In the genomic region with DNA sequence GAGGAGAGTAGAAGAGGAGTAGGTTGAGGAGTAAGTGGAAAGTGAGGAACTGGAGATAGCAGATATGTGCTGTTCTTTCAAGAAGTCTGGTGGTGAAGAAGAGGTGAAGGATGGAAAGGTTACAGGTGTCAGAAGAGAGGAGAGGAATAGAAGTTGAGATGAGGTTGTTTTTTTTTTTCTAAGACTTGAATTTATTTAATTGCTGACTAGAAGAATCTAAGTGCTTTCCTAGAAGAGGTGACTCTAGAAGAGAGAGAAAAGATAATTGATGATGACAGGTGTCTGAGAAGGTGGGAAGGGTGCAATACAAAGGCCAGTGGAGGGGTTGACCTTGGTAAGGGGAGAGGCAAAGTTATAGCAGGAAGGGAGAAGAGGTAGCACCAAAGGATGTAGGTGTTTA, we compare ENCODE assay signal across 30 cellular contexts. TPM values are rescaled to one million over a fixed set of nuclear protein-coding genes. Genes with fewer than 3 reads are reported as not detected.
DNase-seq lines count a peak whose midpoint lies in the region; ATAC-seq, FAIRE-seq and TF ChIP-seq lines count a peak whose summit lies in the region.
"Had no signal": no experiment of that assay in that cellular context is flagged by ENCODE, and none has a peak within 500 bp of the region (broad histone marks: within the 10 kb centered on the region; RNA-seq: fewer than 3 reads in every experiment).

No MANE protein-coding gene starts in this region.

- in situ Hi-C loops in HepG2 (cut with HindIII; ENCODE audit: extremely low pct_ligation_motif_present, low pct_unique_long_range_greater_than_20kb) (no loop called here), K562 (cut with MboI) (no loop called here)

- FAIRE-seq in HepG2 (lab: Jason Lieb, UNC) (no peak), A549 (lab: Jason Lieb, UNC) (no peak), K562 (lab: Jason Lieb, UNC) (no peak)
- FAIRE-seq: A204.1, D721Med had no signal

- H3K27ac Mint-ChIP-seq in H9, result no peak overlapping the region
- H3K27ac Mint-ChIP-seq: B cell; CD14-positive monocyte; CD4-positive, alpha-beta memory T cell; CD4-positive, alpha-beta T cell; CD4-positive, CD25-positive, alpha-beta regulatory T cell; CD8-positive, alpha-beta memory T cell; CD8-positive, alpha-beta T cell had no signal

- H3K9me1 ChIP-seq in K562 (ENCODE audit: control insufficient read depth, insufficient read depth, low read length), result no peaks in the 10 kb centered on the region

- H3K27me3 Mint-ChIP-seq in H9 (ENCODE audit: low read depth), result no peaks in the 10 kb centered on the region
- H3K27me3 Mint-ChIP-seq: B cell; CD4-positive, alpha-beta memory T cell; CD4-positive, alpha-beta T cell; CD4-positive, CD25-positive, alpha-beta regulatory T cell; CD8-positive, alpha-beta memory T cell had no signal

- H3K27me3 ChIP-seq in HepG2 (ENCODE audit: control insufficient read depth in 1 of 2, insufficient read depth in 2 of 2, low read length in 2 of 2) (no peaks in the 10 kb centered on the region), right lobe of liver (no peaks in the 10 kb centered on the region), K562 (ENCODE audit: control insufficient read depth in 2 of 2, insufficient read depth in 2 of 2, low read length in 2 of 2) (no peaks in the 10 kb centered on the region), H9 (ENCODE audit: insufficient read depth, low read length) (no peaks in the 10 kb centered on the region)
- H3K27me3 ChIP-seq: BE2C; BLaER1; BLaER1 treated with 17β-estradiol and CSF1 and Interleukin-3, amounts not matched to agents 10 nM and 100 nM had no signal

- H3K4me3 ChIP-seq in HepG2 (replicated peaks in 1 of 3; ENCODE audit: insufficient read depth in 1 of 3, low read depth in 2 of 3, low read length in 3 of 3), result no peak overlapping the region
- no peak overlapping the region for H3K4me3 ChIP-seq in right lobe of liver
- no peak overlapping the region for H3K4me3 ChIP-seq in A549
- H3K4me3 ChIP-seq in K562, result no peak overlapping the region
- H3K4me3 ChIP-seq: BLaER1; BLaER1 treated with 17β-estradiol and CSF1 and Interleukin-3, amounts not matched to agents 10 nM and 100 nM had no signal

- no peaks in the 10 kb centered on the region for H3K79me1 ChIP-seq in H9 (ENCODE audit: insufficient read depth, low read depth, low read length, poor library complexity, severe bottlenecking)

- DNase-seq in HepG2 (ENCODE audit: low spot score) (no peak), right lobe of liver (no peak), A549 (ENCODE audit: low read depth in 1 of 2, low spot score in 1 of 2) (no peak), K562 (ENCODE audit: extremely low read depth in 1 of 4, low spot score in 3 of 4) (no peak), H9 (no peak), LoVo (ENCODE audit: low spot score) (no peak)
- DNase-seq: 8988T; ACHN; AML-193; BE2C; C1 segment of cervical spinal cord; Caco-2; Calu3; CD4-positive, alpha-beta memory T cell; CD4-positive, alpha-beta T cell; CD4-positive, CD25-positive, alpha-beta regulatory T cell; CD8-positive, alpha-beta memory T cell; CD8-positive, alpha-beta T cell; COR-L47; DMS 273 treated with DMSO at 0.1 percent for 48 hours; DMS153; DND-41; EL had no signal

- TF ChIP-seq CTCF in HepG2 (CRISPR knock-in tag; IDR thresholded peaks at IDR 0.05), result no peak
- TF ChIP-seq CTCF in right lobe of liver (IDR thresholded peaks at IDR 0.05), result no peak
- TF ChIP-seq CTCF in A549 (IDR thresholded peaks at IDR 0.05), result no peak
- TF ChIP-seq CTCF in K562 (IDR thresholded peaks at IDR 0.05 in 2 of 3, conservative IDR thresholded peaks at IDR 0.05 in 1 of 3; ENCODE audit: insufficient read depth in 2 of 3, low read depth in 1 of 3, low read length in 3 of 3), result no peak
- TF ChIP-seq CTCF in H9 (conservative IDR thresholded peaks at IDR 0.05), result no peak

- no peak for TF ChIP-seq RAD21 in HepG2 (CRISPR knock-in tag; IDR thresholded peaks at IDR 0.05)
- no peak for TF ChIP-seq RAD21 in A549 (conservative IDR thresholded peaks at IDR 0.05 in 1 of 2, IDR thresholded peaks at IDR 0.05 in 1 of 2)
- TF ChIP-seq RAD21 in K562 (CRISPR knock-in tag; conservative IDR thresholded peaks at IDR 0.05 in 1 of 2, IDR thresholded peaks at IDR 0.05 in 1 of 2), result no peak

- no peaks in the 10 kb centered on the region for H3K79me2 ChIP-seq in HepG2 (ENCODE audit: insufficient read depth, low read length)
- H3K79me2 ChIP-seq in K562 (ENCODE audit: control insufficient read depth, insufficient read depth, low read length), result no peaks in the 10 kb centered on the region
- no peaks in the 10 kb centered on the region for H3K79me2 ChIP-seq in H9 (ENCODE audit: insufficient read depth, low read length)

- H3K4me3 Mint-ChIP-seq in H9, result no peak overlapping the region
- H3K4me3 Mint-ChIP-seq: B cell; CD14-positive monocyte; CD4-positive, alpha-beta memory T cell; CD4-positive, alpha-beta T cell; CD4-positive, CD25-positive, alpha-beta regulatory T cell; CD8-positive, alpha-beta memory T cell; CD8-positive, alpha-beta T cell had no signal

- H2AK5ac ChIP-seq in H9 (ENCODE audit: insufficient read length, low read length), result no peak overlapping the region

- no peak overlapping the region for H2BK5ac ChIP-seq in H9 (ENCODE audit: insufficient read length, low read length)

- H3K36me3 ChIP-seq in HepG2 (replicated peaks in 1 of 2; ENCODE audit: control insufficient read depth in 1 of 2, insufficient read depth in 2 of 2, low read length in 2 of 2) (peaks cover 46 to 88% of the 10 kb centered on the region in 2 experiments), right lobe of liver (peaks cover 10 to 62% (median 21%) of the 10 kb centered on the region in 4 donors), K562 (ENCODE audit: control insufficient read depth, insufficient read depth, low read length) (peaks cover 83% of the 10 kb centered on the region; the same call in 2 of the 3 replicates)

- H3K4me1 Mint-ChIP-seq in H9, result no peaks in the 10 kb centered on the region
- H3K4me1 Mint-ChIP-seq: B cell; CD8-positive, alpha-beta memory T cell had no signal

- H3K27ac ChIP-seq in HepG2 (ENCODE audit: extremely low read length, insufficient read depth, low read length) (no peak overlapping the region), right lobe of liver (no peak overlapping the region), A549 (no peak overlapping the region), K562 (ENCODE audit: extremely low read depth, low read depth, low read length) (no peak overlapping the region), H9 (ENCODE audit: insufficient read length, low read depth, low read length) (no peak overlapping the region)
- H3K27ac ChIP-seq: BLaER1; BLaER1 treated with 17β-estradiol and CSF1 and Interleukin-3, amounts not matched to agents 10 nM and 100 nM; C4-2B had no signal

- H2AFZ ChIP-seq in HepG2 (ENCODE audit: low read length), result no peak overlapping the region
- no peak overlapping the region for H2AFZ ChIP-seq in K562 (ENCODE audit: low read depth, low read length)
- H2AFZ ChIP-seq in H9 (ENCODE audit: low read length), result no peak overlapping the region

- H3K4ac ChIP-seq in H9 (ENCODE audit: low read depth, low read length), result no peak overlapping the region

- no peak overlapping the region for H2BK20ac ChIP-seq in H9 (ENCODE audit: low read depth, low read length, poor library complexity, severe bottlenecking)

- H3K18ac ChIP-seq in H9 (ENCODE audit: insufficient read length, low read depth, low read length), result no peak overlapping the region

- POLR2A ChIA-PET in HepG2 (lab: Yijun Ruan, JAX), result no interaction called here
- POLR2A ChIA-PET in A549 (lab: Yijun Ruan, JAX), result no interaction called here
- POLR2A ChIA-PET in K562 (lab: Yijun Ruan, JAX), result no interaction called here

- no peak overlapping the region for H4K5ac ChIP-seq in H9 (ENCODE audit: insufficient read length, low read depth, low read length)

- no peak overlapping the region for H3K56ac ChIP-seq in H9 (ENCODE audit: insufficient read length, low read depth, low read length)

- TF ChIP-seq POLR2A in HepG2 (IDR thresholded peaks at IDR 0.05; ENCODE audit: insufficient read depth in 1 of 2, low read depth in 2 of 2, low read length in 2 of 2) (no peak), right lobe of liver (IDR thresholded peaks at IDR 0.05) (no peak), A549 (IDR thresholded peaks at IDR 0.05; ENCODE audit: low read length) (no peak), K562 (conservative IDR thresholded peaks at IDR 0.05) (no peak)

- H4K91ac ChIP-seq in H9 (ENCODE audit: insufficient read length, low read depth, low read length), result no peak overlapping the region

- no peak overlapping the region for H3K9ac ChIP-seq in HepG2 (ENCODE audit: insufficient read depth, low read depth, low read length)
- no peak overlapping the region for H3K9ac ChIP-seq in K562 (ENCODE audit: insufficient read depth in 1 of 2, low read depth in 2 of 2, low read length in 2 of 2)
- no peak overlapping the region for H3K9ac ChIP-seq in H9 (ENCODE audit: extremely low read depth, insufficient read length, low read length)
- H3K9ac ChIP-seq: BLaER1; BLaER1 treated with 17β-estradiol and CSF1 and Interleukin-3, amounts not matched to agents 10 nM and 100 nM had no signal

- H2BK15ac ChIP-seq in H9 (ENCODE audit: low read depth, low read length), result no peak overlapping the region

- H3K4me2 ChIP-seq in HepG2 (ENCODE audit: low read depth, low read length), result no peak overlapping the region
- H3K4me2 ChIP-seq in A549, result no peak overlapping the region
- H3K4me2 ChIP-seq in K562 (ENCODE audit: insufficient read depth, low read length), result no peak overlapping the region
- H3K4me2 ChIP-seq in H9 (ENCODE audit: insufficient read depth, insufficient read length, low read length), result no peak overlapping the region
- H3K4me2 ChIP-seq: BLaER1; BLaER1 treated with 17β-estradiol and CSF1 and Interleukin-3, amounts not matched to agents 10 nM and 100 nM had no signal

- ATAC-seq in HepG2, result no peak
- ATAC-seq in right lobe of liver, result no peak
- ATAC-seq in A549, result no peak
- no peak for ATAC-seq in K562
- ATAC-seq: CD8-positive, alpha-beta T cell had no signal

- H4K20me1 ChIP-seq in HepG2 (ENCODE audit: insufficient read depth, low read length), result no peaks in the 10 kb centered on the region
- no peaks in the 10 kb centered on the region for H4K20me1 ChIP-seq in K562 (replicated peaks; ENCODE audit: control insufficient read depth, insufficient read depth, low read length)
- H4K20me1 ChIP-seq in H9 (ENCODE audit: control insufficient read depth, insufficient read depth, insufficient read length), result no peaks in the 10 kb centered on the region

- H2BK12ac ChIP-seq in H9 (ENCODE audit: insufficient read length, low read depth, low read length), result no peak overlapping the region

- H3T11ph ChIP-seq in H9 (ENCODE audit: low read length), result no peak overlapping the region

- intact Hi-C loops in HepG2 (cut with micrococcal nuclease; ENCODE audit: unreplicated experiment) (no loop called here), right lobe of liver (cut with DNase I) (no loop called here), K562 (cut with micrococcal nuclease) (no loop called here)

- H3K9me3 Mint-ChIP-seq in H9, result no peaks in the 10 kb centered on the region
- H3K9me3 Mint-ChIP-seq: CD14-positive monocyte; CD4-positive, alpha-beta memory T cell; CD4-positive, alpha-beta T cell; CD4-positive, CD25-positive, alpha-beta regulatory T cell; CD8-positive, alpha-beta memory T cell; CD8-positive, alpha-beta T cell had no signal

- H3K14ac ChIP-seq in H9 (ENCODE audit: insufficient read depth, low read length), result no peak overlapping the region

- H4K8ac ChIP-seq in H9 (replicated peaks; ENCODE audit: insufficient read length, low read depth, low read length), result no peak overlapping the region

- no TSS peak for BruUV-seq in HepG2 (replicated peaks; lab: Mats Ljungman, UMichigan)
- no TSS peak for BruUV-seq in K562 (replicated peaks; lab: Mats Ljungman, UMichigan)

- H2BK120ac ChIP-seq in H9 (ENCODE audit: low read depth, low read length, poor library complexity, severe bottlenecking), result no peak overlapping the region

- TF ChIP-seq EP300 in HepG2 (IDR thresholded peaks at IDR 0.05; ENCODE audit: low read depth in 2 of 2, low read length in 2 of 2) (no peak), HepG2 (CRISPR knock-in tag; IDR thresholded peaks at IDR 0.05; ENCODE audit: borderline replicate concordance) (no peak), A549 (IDR thresholded peaks at IDR 0.05) (no peak), K562 (IDR thresholded peaks at IDR 0.05; ENCODE audit: low read length) (no peak)

- H3K23ac ChIP-seq in H9 (ENCODE audit: insufficient read length, low read depth, low read length), result no peak overlapping the region

- H3K23me2 ChIP-seq in H9 (ENCODE audit: insufficient read length, low read depth, low read length, poor library complexity, severe bottlenecking), result no peaks in the 10 kb centered on the region

- CTCF ChIA-PET in HepG2 (lab: Yijun Ruan, JAX; ENCODE audit: low intra/inter-chr PET ratio, low total read pairs), result no interaction called here
- CTCF ChIA-PET in A549 (lab: Yijun Ruan, JAX), result interaction anchor here (0.9 to 1.9 kb wide), 2 partner anchors 10 kb away, joined by 3 to 5 read pairs; no protein-coding TSS in a partner anchor
- CTCF ChIA-PET in K562 (lab: Yijun Ruan, JAX; ENCODE audit: low intra/inter-chr PET ratio), result no interaction called here

- H3K9me3 ChIP-seq in HepG2 (ENCODE audit: low read length) (no peaks in the 10 kb centered on the region), right lobe of liver (no peaks in the 10 kb centered on the region), A549 (no peaks in the 10 kb centered on the region), K562 (replicated peaks; ENCODE audit: control insufficient read depth, insufficient read depth, low read depth, low read length) (no peaks in the 10 kb centered on the region), H9 (ENCODE audit: control insufficient read depth, low read depth, low read length) (no peaks in the 10 kb centered on the region)
- H3K9me3 ChIP-seq: BE2C; BLaER1; BLaER1 treated with 17β-estradiol and CSF1 and Interleukin-3, amounts not matched to agents 10 nM and 100 nM; Caco-2 had no signal

- H3K4me1 ChIP-seq in HepG2 (ENCODE audit: insufficient read depth, low read length) (peaks cover 15% of the 10 kb centered on the region), right lobe of liver (peaks cover 0 to 15% (median 8%) of the 10 kb centered on the region in 4 donors), A549 (no peaks in the 10 kb centered on the region), K562 (replicated peaks in 1 of 2; ENCODE audit: control insufficient read depth in 2 of 2, insufficient read depth in 2 of 2, low read length in 2 of 2) (no peaks in the 10 kb centered on the region), H9 (ENCODE audit: insufficient read depth, low read length) (no peaks in the 10 kb centered on the region)
- H3K4me1 ChIP-seq: BE2C; BLaER1; BLaER1 treated with 17β-estradiol and CSF1 and Interleukin-3, amounts not matched to agents 10 nM and 100 nM; Caco-2 had no signal

- H3K36me3 Mint-ChIP-seq in H9 (ENCODE audit: insufficient read depth in 1 of 3, low read depth in 3 of 3), result peaks cover 0 to 24% (median 20%) of the 10 kb centered on the region in 3 experiments; a peak in 5 of 7 replicates

RNA-seq across cellular contexts. Expression of a gene that starts 25.6 kb away (rescaled TPM):
- total RNA-seq in HepG2 (2016; rRNA removed; fragmentation: Illumina TruSeq; extraction: Trizol) (66.7 and 86.0 TPM in 2 replicates), right lobe of liver (10 to 100 TPM in 5 of 6 experiments, 1 to 10 TPM in 1; 9.8 to 15.9 (median 11.7) TPM), K562 (2014; rRNA removed) (16.1 and 17.2 TPM in 2 replicates), K562 (2014; rRNA removed; fragmentation: Illumina TruSeq; extraction: Trizol) (30.3 and 36.5 TPM in 2 replicates), K562 (2015; rRNA removed; fragmentation: Illumina TruSeq; extraction: Trizol) (20.3 and 23.6 TPM in 2 replicates), K562 (2021) (27.8 and 33.1 TPM in 2 replicates), H9 (2021) (35.9 and 40.2 TPM in 2 replicates)
- total RNA-seq in HepG2 (2016; cell fraction: cytosol; rRNA removed; fragmentation: Illumina TruSeq; extraction: Trizol; ENCODE audit: low read depth), result 30.8 and 32.0 TPM in 2 replicates
- 74.9 and 86.0 TPM in 2 replicates for total RNA-seq in HepG2 (2016; cell fraction: insoluble cytoplasmic fraction; rRNA removed; fragmentation: Illumina TruSeq; extraction: Trizol)
- 50.4 and 54.3 TPM in 2 replicates for total RNA-seq in HepG2 (2016; cell fraction: membrane; rRNA removed; fragmentation: Illumina TruSeq; extraction: Trizol)
- 91.1 and 92.0 TPM in 2 replicates for total RNA-seq in HepG2 (2016; cell fraction: nucleus; rRNA removed; fragmentation: Illumina TruSeq; extraction: Trizol)
- polyA plus RNA-seq in HepG2 (2011; rRNA removed) (18.7 and 23.1 TPM in 2 replicates), A549 (2011; rRNA removed) (36.6 and 53.5 TPM in 2 replicates), A549 (2017; fragmentation: RNase III; extraction: RNeasy Plus Mini Kit Qiagen cat#74134 plus additional on column Dnase treatment) (25.4 to 29.2 TPM (median 27.0 TPM) in 3 replicates), K562 (2011; rRNA removed) (25.3 and 29.5 TPM in 2 replicates), K562 (2014; fragmentation: Illumina TruSeq; extraction: Trizol) (20.3 and 20.5 TPM in 2 replicates), K562 (2014; fragmentation: Nextera tagmentation; extraction: Ambion mirVana) (10 to 100 TPM; 27.3 to 32.3 TPM), K562 (2014; rRNA removed) (25.5 and 31.8 TPM in 2 replicates)
- 10.1 and 15.3 TPM in 2 replicates for polyA plus RNA-seq in HepG2 (2011; cell fraction: cytosol; rRNA removed)
- polyA plus RNA-seq in HepG2 (2011; cell fraction: nucleus; rRNA removed), result 20.9 and 31.1 TPM in 2 replicates
- 27.5 and 36.0 TPM in 2 replicates for polyA plus RNA-seq in HepG2 (2012)
- 19.8 and 21.6 TPM in 2 replicates for polyA plus RNA-seq in HepG2 (2016; cell fraction: cytosol; fragmentation: Illumina TruSeq; extraction: Trizol; ENCODE audit: low read depth)
- polyA plus RNA-seq in HepG2 (2016; cell fraction: insoluble cytoplasmic fraction; fragmentation: Illumina TruSeq; extraction: Trizol; ENCODE audit: low read depth), result 63.1 and 68.5 TPM in 2 replicates
- polyA plus RNA-seq in HepG2 (2016; cell fraction: membrane; fragmentation: Illumina TruSeq; extraction: Trizol; ENCODE audit: low read depth), result 22.7 and 26.9 TPM in 2 replicates
- 87.8 and 109 TPM in 2 replicates for polyA plus RNA-seq in HepG2 (2016; cell fraction: nucleus; fragmentation: Illumina TruSeq; extraction: Trizol; ENCODE audit: insufficient read depth, low read depth)
- 4.9 and 6.3 TPM in 2 replicates for polyA minus RNA-seq in HepG2 (2011; rRNA and poly(A)+ RNA removed; ENCODE audit: low replicate concordance)
- polyA minus RNA-seq in HepG2 (2011; cell fraction: cytosol; rRNA and poly(A)+ RNA removed), result 8.4 and 9.1 TPM in 2 replicates
- polyA minus RNA-seq in HepG2 (2011; cell fraction: nucleus; rRNA and poly(A)+ RNA removed), result 107 and 108 TPM in 2 replicates
- 14.2 and 16.2 TPM in 2 replicates for polyA plus RNA-seq in A549 (2012; cell fraction: cytosol; rRNA removed)
- 7.9 and 20.2 TPM in 2 replicates for polyA plus RNA-seq in A549 (2012; cell fraction: nucleus; rRNA removed)
- polyA minus RNA-seq in A549 (2011; rRNA and poly(A)+ RNA removed), result 14.5 and 16.4 TPM in 2 replicates
- total RNA-seq in K562 (2011; cell fraction: chromatin; rRNA removed; ENCODE audit: low replicate concordance), result 14.1 and 79.1 TPM in 2 replicates
- total RNA-seq in K562 (2011; cell fraction: nucleolus; rRNA removed), result 13.7 and 15.5 TPM in 2 replicates
- 20.4 and 28.9 TPM in 2 replicates for total RNA-seq in K562 (2011; cell fraction: nucleoplasm; rRNA removed)
- 4.5 and 15.9 TPM in 2 replicates for polyA plus RNA-seq in K562 (2011; cell fraction: cytosol; rRNA removed)
- polyA plus RNA-seq in K562 (2011; cell fraction: nucleus; rRNA removed), result 18.8 and 50.8 TPM in 2 replicates
- 16.6 and 18.1 TPM in 2 replicates for polyA plus RNA-seq in K562 (2012)
- polyA minus RNA-seq in K562 (2011; rRNA and poly(A)+ RNA removed), result 25.3 and 37.2 TPM in 2 replicates
- polyA minus RNA-seq in K562 (2011; cell fraction: cytosol; rRNA and poly(A)+ RNA removed), result 7.2 and 12.5 TPM in 2 replicates
- 16.0 and 42.3 TPM in 2 replicates for polyA minus RNA-seq in K562 (2011; cell fraction: nucleus; rRNA and poly(A)+ RNA removed)

RNA-seq across cellular contexts. Expression of a gene that starts 25.7 kb away (rescaled TPM):
- 66.9 and 95.1 TPM in 2 replicates for total RNA-seq in HepG2 (2016; rRNA removed; fragmentation: Illumina TruSeq; extraction: Trizol)
- total RNA-seq in HepG2 (2016; cell fraction: cytosol; rRNA removed; fragmentation: Illumina TruSeq; extraction: Trizol; ENCODE audit: low read depth), result 7.5 and 9.0 TPM in 2 replicates
- 68.6 and 90.2 TPM in 2 replicates for total RNA-seq in HepG2 (2016; cell fraction: insoluble cytoplasmic fraction; rRNA removed; fragmentation: Illumina TruSeq; extraction: Trizol)
- 13.8 and 18.1 TPM in 2 replicates for total RNA-seq in HepG2 (2016; cell fraction: membrane; rRNA removed; fragmentation: Illumina TruSeq; extraction: Trizol)
- total RNA-seq in HepG2 (2016; cell fraction: nucleus; rRNA removed; fragmentation: Illumina TruSeq; extraction: Trizol), result 67.2 and 79.2 TPM in 2 replicates
- polyA plus RNA-seq in HepG2 (2011; rRNA removed), result 5.7 and 7.3 TPM in 2 replicates
- 1.7 and 2.7 TPM in 2 replicates for polyA plus RNA-seq in HepG2 (2011; cell fraction: cytosol; rRNA removed)
- 2.5 and 5.8 TPM in 2 replicates for polyA plus RNA-seq in HepG2 (2011; cell fraction: nucleus; rRNA removed)
- polyA plus RNA-seq in HepG2 (2012), result 34.6 and 44.9 TPM in 2 replicates
- polyA plus RNA-seq in HepG2 (2016; cell fraction: cytosol; fragmentation: Illumina TruSeq; extraction: Trizol; ENCODE audit: low read depth), result 1.00 and 1.2 TPM in 2 replicates
- polyA plus RNA-seq in HepG2 (2016; cell fraction: insoluble cytoplasmic fraction; fragmentation: Illumina TruSeq; extraction: Trizol; ENCODE audit: low read depth), result 69.7 and 73.1 TPM in 2 replicates
- 3.0 and 3.7 TPM in 2 replicates for polyA plus RNA-seq in HepG2 (2016; cell fraction: membrane; fragmentation: Illumina TruSeq; extraction: Trizol; ENCODE audit: low read depth)
- polyA plus RNA-seq in HepG2 (2016; cell fraction: nucleus; fragmentation: Illumina TruSeq; extraction: Trizol; ENCODE audit: insufficient read depth, low read depth), result 61.2 and 66.0 TPM in 2 replicates
- polyA minus RNA-seq in HepG2 (2011; rRNA and poly(A)+ RNA removed; ENCODE audit: low replicate concordance), result 0.32 and 0.37 TPM in 2 replicates
- polyA minus RNA-seq in HepG2 (2011; cell fraction: cytosol; rRNA and poly(A)+ RNA removed), result 10.5 and 11.4 TPM in 2 replicates
- polyA minus RNA-seq in HepG2 (2011; cell fraction: nucleus; rRNA and poly(A)+ RNA removed), result 47.6 and 49.1 TPM in 2 replicates
- total RNA-seq in right lobe of liver, result 1 to 10 TPM; 4.4 to 8.9 (median 6.9) TPM
- 12.2 and 30.5 TPM in 2 replicates for polyA plus RNA-seq in A549 (2011; rRNA removed)
- 2.3 and 3.1 TPM in 2 replicates for polyA plus RNA-seq in A549 (2012; cell fraction: cytosol; rRNA removed)
- polyA plus RNA-seq in A549 (2012; cell fraction: nucleus; rRNA removed), result 1.1 and 1.4 TPM in 2 replicates
- 30.6 to 34.8 TPM (median 32.3 TPM) in 3 replicates for polyA plus RNA-seq in A549 (2017; fragmentation: RNase III; extraction: RNeasy Plus Mini Kit Qiagen cat#74134 plus additional on column Dnase treatment)
- 1.7 and 1.8 TPM in 2 replicates for polyA minus RNA-seq in A549 (2011; rRNA and poly(A)+ RNA removed)
- 1.6 and 23.4 TPM in 2 replicates for total RNA-seq in K562 (2011; cell fraction: chromatin; rRNA removed; ENCODE audit: low replicate concordance)
- total RNA-seq in K562 (2011; cell fraction: nucleolus; rRNA removed), result 1.0 and 2.2 TPM in 2 replicates
- total RNA-seq in K562 (2011; cell fraction: nucleoplasm; rRNA removed), result 3.4 and 4.7 TPM in 2 replicates
- total RNA-seq in K562 (2014; rRNA removed), result 16.0 and 18.6 TPM in 2 replicates
- 30.4 and 32.8 TPM in 2 replicates for total RNA-seq in K562 (2014; rRNA removed; fragmentation: Illumina TruSeq; extraction: Trizol)
- total RNA-seq in K562 (2015; rRNA removed; fragmentation: Illumina TruSeq; extraction: Trizol), result 27.5 and 29.2 TPM in 2 replicates
- 13.8 and 14.0 TPM in 2 replicates for total RNA-seq in K562 (2021)
- 6.1 and 7.0 TPM in 2 replicates for polyA plus RNA-seq in K562 (2011; rRNA removed)
- 0.25 and 1.1 TPM in 2 replicates for polyA plus RNA-seq in K562 (2011; cell fraction: cytosol; rRNA removed)
- polyA plus RNA-seq in K562 (2011; cell fraction: nucleus; rRNA removed), result 1.2 and 2.3 TPM in 2 replicates
- 7.1 and 15.7 TPM in 2 replicates for polyA plus RNA-seq in K562 (2012)
- 21.7 and 28.9 TPM in 2 replicates for polyA plus RNA-seq in K562 (2014; fragmentation: Illumina TruSeq; extraction: Trizol)
- polyA plus RNA-seq in K562 (2014; fragmentation: Nextera tagmentation; extraction: Ambion mirVana), result 10 to 100 TPM; 14.7 to 15.8 TPM
- 17.4 and 19.2 TPM in 2 replicates for polyA plus RNA-seq in K562 (2014; rRNA removed)
- 12.0 and 17.8 TPM in 2 replicates for polyA minus RNA-seq in K562 (2011; rRNA and poly(A)+ RNA removed)
- polyA minus RNA-seq in K562 (2011; cell fraction: cytosol; rRNA and poly(A)+ RNA removed), result 4.0 and 6.5 TPM in 2 replicates
- 5.4 and 15.1 TPM in 2 replicates for polyA minus RNA-seq in K562 (2011; cell fraction: nucleus; rRNA and poly(A)+ RNA removed)
- total RNA-seq in H9 (2021), result 35.4 and 36.9 TPM in 2 replicates
